In the genomic region with DNA sequence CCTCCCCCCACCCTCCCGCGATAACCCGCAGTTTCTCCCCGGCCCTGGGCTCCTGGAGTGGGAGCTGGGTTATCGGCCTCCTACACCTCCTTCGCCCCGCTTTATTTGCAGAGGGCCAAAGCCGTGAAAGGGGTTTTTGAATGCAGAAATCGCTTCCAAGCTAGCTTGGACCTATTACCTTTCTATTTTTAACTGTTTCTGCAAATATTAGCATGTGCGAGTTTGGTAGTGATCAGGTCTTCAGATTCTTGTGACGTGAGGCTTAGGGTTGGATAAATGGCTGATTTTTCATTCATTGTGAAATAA, we compare ENCODE assay signal across 8 cellular contexts. TPM values are rescaled to one million over a fixed set of nuclear protein-coding genes. Genes with fewer than 3 reads are reported as not detected.
A peak's percentile ranks its signal among the peaks of the same experiment; 100 is the strongest.
DNase-seq lines count a peak whose midpoint lies in the region; ATAC-seq and TF ChIP-seq lines count a peak whose summit lies in the region.

No MANE protein-coding gene starts in this region.

- no peaks in the 10 kb centered on the region for H3K9me3 Mint-ChIP-seq in dendritic cell treated with granulocyte-macrophage colony-stimulating factor and Interleukin-4, amounts not matched to agents 40 ng/mL and 50 ng/mL, for 4 days
- H3K9me3 Mint-ChIP-seq in nephron: peaks cover 5% of the 10 kb centered on the region

- intact Hi-C loops in dendritic cell treated with granulocyte-macrophage colony-stimulating factor and Interleukin-4, amounts not matched to agents 40 ng/mL and 50 ng/mL, for 4 days (cut with micrococcal nuclease): loop anchor here (10.0 kb wide), 1 partner anchor 152 kb away; no protein-coding TSS in a partner anchor

- no peak for ATAC-seq in HG02885 (IDR thresholded peaks at IDR 0.05; ENCODE audit: poor library complexity, unreplicated experiment)
- no peak for ATAC-seq in HG02588 (IDR thresholded peaks at IDR 0.05; ENCODE audit: unreplicated experiment)

- peak overlapping the region; percentile 92 for H3K4me3 Mint-ChIP-seq in dendritic cell treated with granulocyte-macrophage colony-stimulating factor and Interleukin-4, amounts not matched to agents 40 ng/mL and 50 ng/mL, for 4 days
- peak overlapping the region; percentile 88 to 93 (median 89) for H3K4me3 Mint-ChIP-seq in nephron

- peak overlapping the region; percentile 79 for H3K4me3 ChIP-seq in Karpas-422 (ENCODE audit: low read length)

- DNase-seq in Karpas-422: no peak
- no peak for DNase-seq in HT-29 (ENCODE audit: low spot score)
- no peak for DNase-seq in SW480 (ENCODE audit: low spot score)

- H3K79me2 ChIP-seq in Karpas-422 (ENCODE audit: low read length): peaks cover 63% of the 10 kb centered on the region

- H3K27me3 ChIP-seq in Karpas-422 (ENCODE audit: low read length): no peaks in the 10 kb centered on the region

- peaks cover 49% of the 10 kb centered on the region for H4K20me1 ChIP-seq in Karpas-422 (ENCODE audit: insufficient read depth, low read depth, low read length)

- no peak overlapping the region for H2AFZ ChIP-seq in Karpas-422 (ENCODE audit: low read length)

- H3K36me3 ChIP-seq in Karpas-422 (ENCODE audit: insufficient read depth, low read length): peaks cover 20% of the 10 kb centered on the region; the same call in 1 of the 2 replicates

- H3K9me2 ChIP-seq in Karpas-422 (replicated peaks; ENCODE audit: insufficient read depth, low read length): peaks cover 4% of the 10 kb centered on the region; the same call in 1 of the 2 replicates

- H3K9ac ChIP-seq in Karpas-422 (ENCODE audit: low read length): peak overlapping the region; percentile 87

- no peaks in the 10 kb centered on the region for H3K4me1 Mint-ChIP-seq in dendritic cell treated with granulocyte-macrophage colony-stimulating factor and Interleukin-4, amounts not matched to agents 40 ng/mL and 50 ng/mL, for 4 days (ENCODE audit: low read depth)
- H3K4me1 Mint-ChIP-seq in nephron: peaks cover 29% of the 10 kb centered on the region

- no peaks in the 10 kb centered on the region for H3K9me3 ChIP-seq in Karpas-422 (ENCODE audit: low read length)

- H3K27me3 Mint-ChIP-seq in dendritic cell treated with granulocyte-macrophage colony-stimulating factor and Interleukin-4, amounts not matched to agents 40 ng/mL and 50 ng/mL, for 4 days: no peaks in the 10 kb centered on the region
- no peaks in the 10 kb centered on the region for H3K27me3 Mint-ChIP-seq in nephron (ENCODE audit: low read depth)

- H3K4me1 ChIP-seq in Karpas-422 (ENCODE audit: low read length): peaks cover 53% of the 10 kb centered on the region

- TF ChIP-seq CTCF in C4-2B (conservative IDR thresholded peaks at IDR 0.05) (no peak), nephron (IDR thresholded peaks at IDR 0.05; ENCODE audit: unreplicated experiment in 3 of 3) (no peak)

- H3K36me3 Mint-ChIP-seq in dendritic cell treated with granulocyte-macrophage colony-stimulating factor and Interleukin-4, amounts not matched to agents 40 ng/mL and 50 ng/mL, for 4 days (ENCODE audit: low read depth): peaks cover 18% of the 10 kb centered on the region
- peaks cover 6% of the 10 kb centered on the region for H3K36me3 Mint-ChIP-seq in nephron (ENCODE audit: low read depth)

- H3K27ac Mint-ChIP-seq in dendritic cell treated with granulocyte-macrophage colony-stimulating factor and Interleukin-4, amounts not matched to agents 40 ng/mL and 50 ng/mL, for 4 days: peak overlapping the region; percentile 97
- peak overlapping the region; percentile 49 to 100 (median 95) for H3K27ac Mint-ChIP-seq in nephron

- H3K27ac ChIP-seq in C4-2B (peak overlapping the region; percentile 99), Karpas-422 (ENCODE audit: low read length) (peak overlapping the region; percentile 92)

- peak overlapping the region; percentile 83 for H3K4me2 ChIP-seq in Karpas-422 (ENCODE audit: low read depth, low read length, poor library complexity, severe bottlenecking)

RNA-seq across cellular contexts. Expression of gene USP9X, which starts 1.3 kb away (rescaled TPM):
- total RNA-seq in Karpas-422 (2014; rRNA removed; shearing (Covaris generic); ENCODE audit: low replicate concordance): 68.8 and 160 TPM in 2 replicates
- 23.3 and 27.4 TPM in 2 replicates for total RNA-seq in HT-29 (2014; rRNA removed; shearing (Covaris generic))
